ENCODE assay signal across 17 cellular contexts in genomic region chr2:11102466-11102865, GRCh38.
"Had no signal": no experiment of that assay in that cellular context is flagged by ENCODE, and none has a peak within 500 bp of the region (broad histone marks: within the 10 kb centered on the region; RNA-seq: fewer than 3 reads in every experiment).

No MANE protein-coding gene starts in this region.

- H3K27me3 ChIP-seq: neural progenitor cell, ovary, thyroid gland, uterus had no signal

- H3K36me3 ChIP-seq: heart left ventricle, neural progenitor cell, ovary, thyroid gland, uterus had no signal

- DNase-seq: erythroblast; foreskin melanocyte; heart left ventricle; hypothalamus; mammary epithelial cell; mucosa of descending colon; nucleus accumbens; ovary; right cardiac atrium; stimulated activated CD4-positive, alpha-beta T cell treated with anti-CD3 and anti-CD28 coated beads, Interleukin-2, amount 100 ng/mL, for 48 hours; stimulated activated naive CD4-positive, alpha-beta T cell treated with Interleukin-2 at 50 U/mL for 16 hours; thyroid gland; uterus had no signal

- ATAC-seq: heart left ventricle; left lobe of liver; natural killer cell treated with Interleukin-12 subunit alpha and Interleukin-12 subunit beta and Interleukin-15 and Interleukin-18, amount 100 ng/mL, for 72 hours; right cardiac atrium had no signal

- H3K4me1 ChIP-seq: neural progenitor cell, thyroid gland, uterus had no signal

- H3K27ac ChIP-seq: heart left ventricle, neural progenitor cell, ovary, thyroid gland, uterus had no signal

- H3K4me3 ChIP-seq: heart left ventricle, mucosa of descending colon, neural progenitor cell, ovary, smooth muscle cell, thyroid gland, uterus had no signal

- H3K9me3 ChIP-seq: heart left ventricle, mucosa of descending colon, ovary, thyroid gland, uterus had no signal
